9 cellular contexts compared by ENCODE assay signal in the genomic region with DNA sequence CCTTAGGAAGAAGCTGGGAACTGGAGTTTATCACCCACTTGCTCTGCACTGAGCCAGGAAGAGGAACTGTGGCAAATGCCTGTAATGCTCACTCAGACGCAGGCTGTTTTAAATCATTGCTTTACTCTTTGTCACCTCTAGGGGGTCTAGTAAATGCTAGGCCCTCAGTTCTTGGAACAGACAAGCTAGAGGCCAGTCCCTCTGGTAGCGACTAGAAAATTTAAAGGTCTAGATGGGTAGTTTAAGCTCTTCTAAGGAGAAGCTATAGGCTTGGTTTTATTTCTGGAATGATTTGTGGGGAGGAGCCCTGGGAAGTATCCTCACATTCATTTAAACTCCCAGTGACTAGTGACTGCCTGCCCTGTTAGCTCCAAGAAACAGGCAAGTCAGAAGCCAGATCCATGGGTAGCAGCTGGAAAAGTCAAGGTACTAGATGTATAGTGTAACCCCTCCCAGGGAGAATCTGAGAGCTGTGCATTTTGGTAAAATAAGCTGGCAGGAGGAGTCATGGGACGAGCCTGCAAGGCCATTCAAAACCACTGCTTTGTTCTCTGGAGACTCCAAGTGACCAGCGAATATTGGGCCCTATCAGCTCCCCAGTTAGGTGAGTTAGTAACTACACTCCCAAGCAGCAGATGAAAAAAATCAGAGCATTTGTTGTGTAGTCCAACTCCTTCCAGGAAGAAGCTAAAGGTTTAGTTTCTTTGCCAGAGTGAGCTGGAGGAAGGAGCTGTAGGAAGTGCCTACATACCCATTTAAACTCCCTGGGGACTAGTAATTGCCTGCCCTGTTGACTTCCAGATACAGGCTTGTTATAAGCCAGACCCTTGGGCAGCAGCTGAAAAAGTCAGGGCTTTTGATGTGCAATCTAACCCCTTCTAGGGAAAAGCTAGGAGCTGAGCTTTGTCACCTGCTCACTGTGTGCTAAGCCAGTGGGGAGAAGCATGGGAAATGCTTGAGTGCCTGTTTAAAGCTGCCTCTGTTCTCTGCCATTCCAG.
DNase-seq lines count a peak whose midpoint lies in the region; ATAC-seq, FAIRE-seq and TF ChIP-seq lines count a peak whose summit lies in the region.
"Had no signal": no experiment of that assay in that cellular context is flagged by ENCODE, and none has a peak within 500 bp of the region (broad histone marks: within the 10 kb centered on the region; RNA-seq: fewer than 3 reads in every experiment).

No MANE protein-coding gene starts in this region.

- H3K4me1 ChIP-seq in K562 (replicated peaks in 1 of 2; ENCODE audit: control insufficient read depth in 2 of 2, insufficient read depth in 2 of 2, low read length in 2 of 2), result no peaks in the 10 kb centered on the region
- no peaks in the 10 kb centered on the region for H3K4me1 ChIP-seq in kidney (ENCODE audit: control insufficient read depth in 1 of 2, insufficient read depth in 1 of 2, low read depth in 1 of 2, low read length in 2 of 2)

- TF ChIP-seq CTCF in GM06990 (IDR thresholded peaks at IDR 0.05; ENCODE audit: insufficient read depth, low read length, poor library complexity, severe bottlenecking) (peak; percentile 56), HL-60 (IDR thresholded peaks at IDR 0.05; ENCODE audit: insufficient read depth, low read length) (peak; percentile 30), K562 (IDR thresholded peaks at IDR 0.05 in 2 of 3, conservative IDR thresholded peaks at IDR 0.05 in 1 of 3; ENCODE audit: insufficient read depth in 2 of 3, low read depth in 1 of 3, low read length in 3 of 3) (peak; percentile 38 to 50 (median 42); a peak in 5 of 6 replicates), kidney (IDR thresholded peaks at IDR 0.05; ENCODE audit: borderline replicate concordance, extremely low read depth, insufficient read depth) (no peak)

- no peaks in the 10 kb centered on the region for H3K36me3 ChIP-seq in GM06990 (ENCODE audit: control insufficient read depth, insufficient read depth, low read length)
- no peaks in the 10 kb centered on the region for H3K36me3 ChIP-seq in K562 (ENCODE audit: control insufficient read depth, insufficient read depth, low read length)
- no peaks in the 10 kb centered on the region for H3K36me3 ChIP-seq in kidney (ENCODE audit: control insufficient read depth in 1 of 2, insufficient read depth in 2 of 2, low read length in 2 of 2)

- H3K9me1 ChIP-seq in K562 (ENCODE audit: control insufficient read depth, insufficient read depth, low read length), result no peaks in the 10 kb centered on the region

- no peak for FAIRE-seq in K562 (lab: Jason Lieb, UNC)
- no peak for FAIRE-seq in kidney (lab: Jason Lieb, UNC)
- FAIRE-seq in HTR-8/SVneo (lab: Jason Lieb, UNC), result no peak
- FAIRE-seq: islet of Langerhans had no signal

- TF ChIP-seq RAD21 in K562 (CRISPR knock-in tag; conservative IDR thresholded peaks at IDR 0.05 in 1 of 2, IDR thresholded peaks at IDR 0.05 in 1 of 2), result no peak

- H3K27me3 ChIP-seq in GM06990 (replicated peaks; ENCODE audit: control insufficient read depth, insufficient read depth, low read length) (no peaks in the 10 kb centered on the region), HL-60 (ENCODE audit: insufficient read depth, poor library complexity, severe bottlenecking) (no peaks in the 10 kb centered on the region), K562 (ENCODE audit: control insufficient read depth in 2 of 2, insufficient read depth in 2 of 2, low read length in 2 of 2) (no peaks in the 10 kb centered on the region)

- in situ Hi-C loops in K562 (cut with MboI), result no loop called here

- POLR2A ChIA-PET in K562 (lab: Yijun Ruan, JAX), result interaction anchor here (0.5 kb wide), 1 partner anchor 104 kb away, joined by 4 read pairs; no protein-coding TSS in a partner anchor

- no peak overlapping the region for H3K4me2 ChIP-seq in K562 (ENCODE audit: insufficient read depth, low read length)

- no peak for TF ChIP-seq POLR2A in K562 (conservative IDR thresholded peaks at IDR 0.05)

- no peak overlapping the region for H2AFZ ChIP-seq in K562 (ENCODE audit: low read depth, low read length)

- no peak overlapping the region for H3K4me3 ChIP-seq in GM06990 (replicated peaks; ENCODE audit: low read depth, low read length)
- H3K4me3 ChIP-seq in HL-60 (replicated peaks; ENCODE audit: insufficient read depth, low read length), result no peak overlapping the region
- H3K4me3 ChIP-seq in K562, result no peak overlapping the region
- no peak overlapping the region for H3K4me3 ChIP-seq in kidney (ENCODE audit: low read length in 2 of 2)

- DNase-seq in GM06990 (ENCODE audit: extremely low read depth, insufficient read length) (peak; percentile 1), HL-60 (ENCODE audit: low read depth in 1 of 2, low spot score in 1 of 2) (peak; percentile 6 to 14), K562 (ENCODE audit: extremely low read depth in 1 of 4, low spot score in 3 of 4) (peak; percentile 15 to 48 (median 42)), retina (no peak), kidney (no peak), HTR-8/SVneo (ENCODE audit: insufficient read length, low spot score) (no peak), NCI-H226 (no peak)

- 2% methylated on average over 4 of the region's 4 CpGs for WGBS in K562 (ENCODE audit: insufficient coverage, low coverage, missing lambda C conversion rate)

- TF ChIP-seq EP300 in K562 (IDR thresholded peaks at IDR 0.05; ENCODE audit: low read length), result no peak

- CTCF ChIA-PET in K562 (lab: Yijun Ruan, JAX; ENCODE audit: low intra/inter-chr PET ratio), result no interaction called here

- no peaks in the 10 kb centered on the region for H3K79me2 ChIP-seq in K562 (ENCODE audit: control insufficient read depth, insufficient read depth, low read length)

- no peaks in the 10 kb centered on the region for H4K20me1 ChIP-seq in K562 (replicated peaks; ENCODE audit: control insufficient read depth, insufficient read depth, low read length)

- H3K9ac ChIP-seq in K562 (ENCODE audit: insufficient read depth in 1 of 2, low read depth in 2 of 2, low read length in 2 of 2), result no peak overlapping the region
- no peak overlapping the region for H3K9ac ChIP-seq in kidney (ENCODE audit: low read length in 2 of 2)

- no peaks in the 10 kb centered on the region for H3K9me3 ChIP-seq in K562 (replicated peaks; ENCODE audit: control insufficient read depth, insufficient read depth, low read depth, low read length)
- peaks cover 0 to 2% of the 10 kb centered on the region in 2 donors for H3K9me3 ChIP-seq in kidney (ENCODE audit: control insufficient read depth in 1 of 2, low read length in 2 of 2)

- BruUV-seq in K562 (replicated peaks; lab: Mats Ljungman, UMichigan), result no TSS peak

- intact Hi-C loops in K562 (cut with micrococcal nuclease), result no loop called here
- intact Hi-C loops in kidney (cut with DNase I), result no loop called here

- H3K27ac ChIP-seq in HL-60 (replicated peaks) (no peak overlapping the region), K562 (ENCODE audit: extremely low read depth, low read depth, low read length) (no peak overlapping the region), kidney (ENCODE audit: low read depth in 2 of 2, low read length in 2 of 2) (no peak overlapping the region)

- ATAC-seq in GM21390 (IDR thresholded peaks at IDR 0.05; ENCODE audit: unreplicated experiment) (peak; percentile 89), K562 (peak; percentile 91)

TF ChIP-seq in K562, 482 proteins besides CTCF, POLR2A, EP300 and RAD21:
- TF ChIP-seq SPI1 (IDR thresholded peaks at IDR 0.05; ENCODE audit: borderline replicate concordance, low read depth, low read length), result peak; percentile 41; the same call in 1 of the 2 replicates
- TF ChIP-seq SNRNP70 (optimal IDR thresholded peaks at IDR 0.05; ENCODE audit: low read depth, low read length), result no peak

Comparison
In these comparisons a context has a peak if more than half of its experiments do, and no peak if none do; other contexts are left out.
1. DNase-seq: peak in GM06990 (single experiment), HL-60 (2 of 2) and K562 (4 of 4); none in retina (single experiment), kidney (single experiment), HTR-8/SVneo (single experiment) and NCI-H226 (single experiment).